In the genomic region with DNA sequence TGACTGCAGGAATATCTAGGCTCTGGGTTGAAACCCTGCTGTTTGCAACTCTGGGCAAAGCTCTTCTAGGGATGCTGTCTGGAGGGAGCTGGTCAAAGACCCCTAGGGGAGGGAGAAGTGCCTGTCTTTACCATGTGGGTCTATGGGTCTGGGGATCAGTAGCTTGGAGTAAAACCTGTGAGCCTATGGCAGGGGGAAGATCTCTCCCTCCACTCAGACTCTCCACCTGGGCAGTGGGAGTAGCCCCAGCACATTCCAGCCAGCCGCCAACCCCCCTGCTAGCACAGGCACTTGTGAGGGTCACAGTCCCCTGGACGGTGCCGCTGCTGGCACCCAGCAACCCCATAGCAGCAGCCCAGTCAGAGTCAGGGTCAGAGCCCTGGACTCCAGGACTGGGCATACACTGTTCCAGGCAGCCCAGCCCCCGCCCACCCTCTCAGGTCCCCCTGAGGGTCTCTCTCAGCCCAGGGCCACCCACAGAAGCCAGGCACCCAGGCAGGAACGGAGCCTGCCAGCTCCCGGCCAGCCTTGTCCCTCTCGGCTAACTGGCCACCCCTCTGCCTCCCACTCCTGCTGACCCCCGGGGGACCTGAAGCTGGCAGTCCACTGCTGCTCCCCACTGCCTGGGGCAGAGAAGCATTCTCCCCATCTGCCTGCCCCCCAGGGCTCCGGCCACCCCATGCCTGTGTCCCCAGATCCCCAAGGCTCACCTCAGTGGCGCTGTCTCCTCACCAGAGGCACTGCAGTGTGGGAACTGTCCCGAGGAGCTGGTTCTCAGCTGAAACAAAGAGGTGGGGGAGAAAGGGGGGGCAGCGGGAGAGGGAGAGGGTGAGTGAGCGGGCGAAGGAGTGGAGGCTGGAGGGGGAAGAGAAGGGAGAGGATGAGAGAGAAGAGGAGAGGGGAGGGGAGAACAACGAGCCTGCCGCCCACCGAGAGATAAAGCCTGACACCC, we compare ENCODE assay signal across 16 cellular contexts. TPM values are rescaled to one million over a fixed set of nuclear protein-coding genes. Genes with fewer than 3 reads are reported as not detected.
A peak's percentile ranks its signal among the peaks of the same experiment; 100 is the strongest.
DNase-seq lines count a peak whose midpoint lies in the region; ATAC-seq and TF ChIP-seq lines count a peak whose summit lies in the region.
"Had no signal": no experiment of that assay in that cellular context is flagged by ENCODE, and none has a peak within 500 bp of the region (broad histone marks: within the 10 kb centered on the region; RNA-seq: fewer than 3 reads in every experiment).

No MANE protein-coding gene starts in this region.

- H3K23ac ChIP-seq in trophoblast cell (ENCODE audit: low read length) = no peak overlapping the region

- peak overlapping the region; percentile 28 for H3K18ac ChIP-seq in trophoblast cell (ENCODE audit: low read length)

- H3K27me3 ChIP-seq in HUES48 (ENCODE audit: control insufficient read depth, insufficient read depth, low read length) (no peaks in the 10 kb centered on the region), trophoblast cell (ENCODE audit: insufficient read depth, low read length) (no peaks in the 10 kb centered on the region), tibial nerve (no peaks in the 10 kb centered on the region)

- no peak overlapping the region for H3K27ac ChIP-seq in HUES48 (ENCODE audit: low read depth, low read length)
- no peak overlapping the region for H3K27ac ChIP-seq in trophoblast cell (ENCODE audit: low read depth, low read length)
- H3K27ac ChIP-seq in tibial nerve = no peak overlapping the region
- no peak overlapping the region for H3K27ac ChIP-seq in coronary artery

- H3K4me1 Mint-ChIP-seq in WTC11 = peaks cover 18% of the 10 kb centered on the region
- H3K4me1 Mint-ChIP-seq in CD14-positive monocyte = peaks cover 24% of the 10 kb centered on the region
- H3K4me1 Mint-ChIP-seq in activated T-helper 1 cell treated with anti-CD3 and anti-CD28 coated beads, Interleukin-12 subunit alpha, Interleukin-12 subunit beta, Interleukin-2, Interleukin-4 antibody, amounts not matched to agents 30 ng/mL and 10 ng/mL and 1 ng/mL, durations not matched to agents 14 hours and 24 hours and 36 hours (ENCODE audit: low read depth) = no peaks in the 10 kb centered on the region

- peak overlapping the region; percentile 44 for H2BK5ac ChIP-seq in trophoblast cell (ENCODE audit: low read depth, low read length, poor library complexity)

- peak overlapping the region; percentile 81 for H2BK12ac ChIP-seq in trophoblast cell (ENCODE audit: low read length)

- H3K36me3 ChIP-seq in HUES48 (ENCODE audit: control insufficient read depth, insufficient read depth, low read length) = no peaks in the 10 kb centered on the region
- no peaks in the 10 kb centered on the region for H3K36me3 ChIP-seq in trophoblast cell (ENCODE audit: control insufficient read depth in 1 of 2, insufficient read depth in 2 of 2, low read length in 2 of 2)
- peaks cover 0 to 36% (median 0%) of the 10 kb centered on the region in 3 donors for H3K36me3 ChIP-seq in tibial nerve

- H3K4me1 ChIP-seq in HUES48 (ENCODE audit: control insufficient read depth, insufficient read depth, low read length) (peaks cover 20% of the 10 kb centered on the region), trophoblast cell (ENCODE audit: control insufficient read depth in 1 of 2, insufficient read depth in 2 of 2, low read length in 2 of 2) (peaks cover 24 to 25% of the 10 kb centered on the region in 2 experiments), tibial nerve (peaks cover 0 to 30% (median 2%) of the 10 kb centered on the region in 4 donors)

- peak overlapping the region; percentile 65 for H3K4me3 Mint-ChIP-seq in WTC11
- no peak overlapping the region for H3K4me3 Mint-ChIP-seq in CD14-positive monocyte
- H3K4me3 Mint-ChIP-seq in activated T-helper 1 cell treated with anti-CD3 and anti-CD28 coated beads, Interleukin-12 subunit alpha, Interleukin-12 subunit beta, Interleukin-2, Interleukin-4 antibody, amounts not matched to agents 30 ng/mL and 10 ng/mL and 1 ng/mL, durations not matched to agents 14 hours and 24 hours and 36 hours = no peak overlapping the region
- H3K4me3 Mint-ChIP-seq: activated CD4-positive, alpha-beta T cell treated with anti-CD3 and anti-CD28 coated beads for 36 hours; CD4-positive, alpha-beta T cell; naive B cell had no signal

- no peak overlapping the region for H4K12ac ChIP-seq in trophoblast cell (ENCODE audit: low read depth, low read length)

- no CpG with 5 or more reads among the region's 17 CpGs for WGBS in trophoblast cell (ENCODE audit: extremely low coverage, insufficient coverage, insufficient read length)
- WGBS in tibial nerve, 2 donors = 19 to 24% methylated on average over 16 to 17 of the region's 17 CpGs

- H3K4ac ChIP-seq in trophoblast cell (ENCODE audit: low read depth, low read length) = no peak overlapping the region

- CTCF ChIA-PET in WTC11 (lab: Charles Lee) = interaction anchor here (0.5 to 7.5 kb wide), 16 partner anchors 10 to 258 kb away, joined by 3 to 74 read pairs (median 4); a partner anchor contains a TSS

- peak overlapping the region; percentile 64 for H4K91ac ChIP-seq in trophoblast cell (ENCODE audit: low read depth, low read length)

- no peak for TF ChIP-seq CTCF in WTC11 (IDR thresholded peaks at IDR 0.05)
- no peak for TF ChIP-seq CTCF in tibial nerve (IDR thresholded peaks at IDR 0.05)
- no peak for TF ChIP-seq CTCF in coronary artery (IDR thresholded peaks at IDR 0.05)
- no peak for TF ChIP-seq CTCF in CD14-positive monocyte (IDR thresholded peaks at IDR 0.05)

- H3K27me3 Mint-ChIP-seq in WTC11 (ENCODE audit: low read depth) (no peaks in the 10 kb centered on the region), CD14-positive monocyte (ENCODE audit: low read depth in 3 of 3) (peaks cover 12 to 23% (median 14%) of the 10 kb centered on the region in 3 donors)
- H3K27me3 Mint-ChIP-seq in activated T-helper 1 cell treated with anti-CD3 and anti-CD28 coated beads, Interleukin-12 subunit alpha, Interleukin-12 subunit beta, Interleukin-2, Interleukin-4 antibody, amounts not matched to agents 30 ng/mL and 10 ng/mL and 1 ng/mL, durations not matched to agents 14 hours and 24 hours and 36 hours (ENCODE audit: insufficient read depth) = no peaks in the 10 kb centered on the region
- H3K27me3 Mint-ChIP-seq: activated CD4-positive, alpha-beta T cell treated with anti-CD3 and anti-CD28 coated beads for 36 hours; CD4-positive, alpha-beta T cell; naive B cell had no signal

- TF ChIP-seq EP300 in tibial nerve (IDR thresholded peaks at IDR 0.05) = no peak

- H3K9ac ChIP-seq in HUES48 (ENCODE audit: low read depth, low read length) = no peak overlapping the region
- no peak overlapping the region for H3K9ac ChIP-seq in trophoblast cell (ENCODE audit: low read length)

- peak; percentile 27 for DNase-seq in WTC11 (ENCODE audit: low spot score)
- peak; percentile 55 for DNase-seq in iPS-NIHi7 (ENCODE audit: extremely low spot score)
- DNase-seq in trophoblast cell = no peak
- no peak for DNase-seq in tibial nerve (ENCODE audit: low spot score in 2 of 2)
- no peak for DNase-seq in coronary artery (ENCODE audit: low spot score)
- DNase-seq in CD14-positive monocyte (ENCODE audit: low spot score) = no peak
- no peak for DNase-seq in activated T-helper 1 cell treated with anti-CD3 and anti-CD28 coated beads, Interleukin-12 subunit alpha, Interleukin-12 subunit beta, Interleukin-2, Interleukin-4 antibody, amounts not matched to agents 30 ng/mL and 10 ng/mL and 1 ng/mL, durations not matched to agents 14 hours and 24 hours and 36 hours (ENCODE audit: low spot score)
- DNase-seq: activated CD4-positive, alpha-beta T cell treated with anti-CD3 and anti-CD28 coated beads for 36 hours; activated T-cell treated with anti-CD3 and anti-CD28 coated beads, Interleukin-2, amount 50 U/mL, for 1 hour; CD4-positive, alpha-beta T cell; effector CD8-positive, alpha-beta T cell; kidney glomerular epithelial cell; naive B cell; NCI-H446; T-helper 2 cell had no signal

- no peak for TF ChIP-seq POLR2A in tibial nerve (IDR thresholded peaks at IDR 0.05)

- no peak overlapping the region for H3K4me2 ChIP-seq in trophoblast cell (ENCODE audit: low read length)

- no peaks in the 10 kb centered on the region for H3K79me2 ChIP-seq in trophoblast cell (ENCODE audit: control insufficient read depth, insufficient read depth, low read length, poor library complexity)

- no peak overlapping the region for H2AFZ ChIP-seq in trophoblast cell (ENCODE audit: insufficient read depth, low read length, poor library complexity)

- no peaks in the 10 kb centered on the region for H3K36me3 Mint-ChIP-seq in WTC11
- peaks cover 32 to 46% of the 10 kb centered on the region in 2 donors for H3K36me3 Mint-ChIP-seq in CD14-positive monocyte
- no peaks in the 10 kb centered on the region for H3K36me3 Mint-ChIP-seq in activated T-helper 1 cell treated with anti-CD3 and anti-CD28 coated beads, Interleukin-12 subunit alpha, Interleukin-12 subunit beta, Interleukin-2, Interleukin-4 antibody, amounts not matched to agents 30 ng/mL and 10 ng/mL and 1 ng/mL, durations not matched to agents 14 hours and 24 hours and 36 hours (ENCODE audit: low read depth)
- H3K36me3 Mint-ChIP-seq: naive B cell had no signal

- H3K4me3 ChIP-seq in HUES48 (ENCODE audit: low read depth, low read length) = peak overlapping the region; percentile 20; the same call in 1 of the 2 replicates
- H3K4me3 ChIP-seq in trophoblast cell (ENCODE audit: low read depth, low read length) = no peak overlapping the region
- H3K4me3 ChIP-seq in tibial nerve = no peak overlapping the region
- no peak overlapping the region for H3K4me3 ChIP-seq in coronary artery

- ATAC-seq in WTC11 = peak; percentile 18
- ATAC-seq: activated CD4-positive, alpha-beta T cell treated with anti-CD3 and anti-CD28 coated beads for 36 hours had no signal

- intact Hi-C loops in CD14-positive monocyte (cut with micrococcal nuclease) = no loop called here
- intact Hi-C loops in activated T-helper 1 cell treated with anti-CD3 and anti-CD28 coated beads, Interleukin-12 subunit alpha, Interleukin-12 subunit beta, Interleukin-2, Interleukin-4 antibody, amounts not matched to agents 30 ng/mL and 10 ng/mL and 1 ng/mL, durations not matched to agents 14 hours and 24 hours and 36 hours (cut with micrococcal nuclease) = no loop called here

- peak overlapping the region; percentile 21 for H2BK120ac ChIP-seq in trophoblast cell (ENCODE audit: insufficient read depth, low read length, poor library complexity)

- POLR2A ChIA-PET in WTC11 (lab: Charles Lee) = interaction anchor here (0.8 to 1.0 kb wide), 3 partner anchors 11 to 32 kb away, joined by 3 to 4 read pairs (median 3); a partner anchor contains a TSS

- no peaks in the 10 kb centered on the region for H3K9me3 ChIP-seq in HUES48 (ENCODE audit: control insufficient read depth, insufficient read depth, low read length)
- H3K9me3 ChIP-seq in trophoblast cell (ENCODE audit: insufficient read depth, low read depth, low read length) = peaks cover 4% of the 10 kb centered on the region
- no peaks in the 10 kb centered on the region for H3K9me3 ChIP-seq in tibial nerve

- H3K79me1 ChIP-seq in trophoblast cell (ENCODE audit: low read length) = peaks cover 14% of the 10 kb centered on the region

- H3K14ac ChIP-seq in trophoblast cell (ENCODE audit: low read length) = peak overlapping the region; percentile 70

- no peak overlapping the region for H4K8ac ChIP-seq in trophoblast cell (ENCODE audit: low read depth, low read length)

- H3K27ac Mint-ChIP-seq in WTC11 (no peak overlapping the region), CD14-positive monocyte (peak overlapping the region in 1 of 7 donors; percentile 24)
- no peak overlapping the region for H3K27ac Mint-ChIP-seq in activated T-helper 1 cell treated with anti-CD3 and anti-CD28 coated beads, Interleukin-12 subunit alpha, Interleukin-12 subunit beta, Interleukin-2, Interleukin-4 antibody, amounts not matched to agents 30 ng/mL and 10 ng/mL and 1 ng/mL, durations not matched to agents 14 hours and 24 hours and 36 hours
- H3K27ac Mint-ChIP-seq: activated CD4-positive, alpha-beta T cell treated with anti-CD3 and anti-CD28 coated beads for 36 hours; CD4-positive, alpha-beta T cell had no signal

- no peak overlapping the region for H2AK5ac ChIP-seq in trophoblast cell (ENCODE audit: low read length)

- H3K9me3 Mint-ChIP-seq in WTC11 (no peaks in the 10 kb centered on the region), CD14-positive monocyte (no peaks in the 10 kb centered on the region)
- no peaks in the 10 kb centered on the region for H3K9me3 Mint-ChIP-seq in activated T-helper 1 cell treated with anti-CD3 and anti-CD28 coated beads, Interleukin-12 subunit alpha, Interleukin-12 subunit beta, Interleukin-2, Interleukin-4 antibody, amounts not matched to agents 30 ng/mL and 10 ng/mL and 1 ng/mL, durations not matched to agents 14 hours and 24 hours and 36 hours
- H3K9me3 Mint-ChIP-seq: CD4-positive, alpha-beta T cell; naive B cell had no signal

RNA-seq across cellular contexts. Expression of a gene that starts 10.8 kb away (rescaled TPM):
- total RNA-seq in WTC11 (2021) (5.8 to 8.7 TPM (median 6.2 TPM) in 3 replicates), tibial nerve (10 to 100 TPM in 3 of 4 donors, 1 to 10 TPM in 1; 5.4 to 27.1 (median 19.9) TPM)
- polyA plus RNA-seq in trophoblast cell (2013) = 1.4 and 1.7 TPM in 2 replicates
- polyA plus RNA-seq in CD14-positive monocyte = 1 to 10 TPM; 8.3 to 8.4 TPM
- 17.0 and 18.3 TPM in 2 replicates for total RNA-seq in activated T-helper 1 cell treated with anti-CD3 and anti-CD28 coated beads, Interleukin-12 subunit alpha, Interleukin-12 subunit beta, Interleukin-2, Interleukin-4 antibody, amounts not matched to agents 30 ng/mL and 10 ng/mL and 1 ng/mL, durations not matched to agents 14 hours and 24 hours and 36 hours

RNA-seq across cellular contexts. Expression of a gene that starts 17.7 kb away (rescaled TPM):
- 1.5 to 3.7 TPM (median 2.8 TPM) in 3 replicates for total RNA-seq in WTC11 (2021)
- 1.1 and 1.2 TPM in 2 replicates for polyA plus RNA-seq in trophoblast cell (2013)
- 10 to 100 TPM; 12.0 to 26.1 (median 15.5) TPM for total RNA-seq in tibial nerve
- under 1 TPM; 0.15 to 0.25 TPM for polyA plus RNA-seq in CD14-positive monocyte
- total RNA-seq in activated T-helper 1 cell treated with anti-CD3 and anti-CD28 coated beads, Interleukin-12 subunit alpha, Interleukin-12 subunit beta, Interleukin-2, Interleukin-4 antibody, amounts not matched to agents 30 ng/mL and 10 ng/mL and 1 ng/mL, durations not matched to agents 14 hours and 24 hours and 36 hours = 12.1 and 12.2 TPM in 2 replicates

RNA-seq across cellular contexts. Expression of a gene that starts 20.0 kb away (rescaled TPM):
- total RNA-seq in WTC11 (2021) = 64.6 to 69.7 TPM (median 64.9 TPM) in 3 replicates
- polyA plus RNA-seq in trophoblast cell (2013) = 30.8 and 31.8 TPM in 2 replicates
- 10 to 100 TPM; 42.1 to 52.9 (median 48.6) TPM for total RNA-seq in tibial nerve
- polyA plus RNA-seq in CD14-positive monocyte = 10 to 100 TPM; 27.3 to 33.4 TPM
- total RNA-seq in activated T-helper 1 cell treated with anti-CD3 and anti-CD28 coated beads, Interleukin-12 subunit alpha, Interleukin-12 subunit beta, Interleukin-2, Interleukin-4 antibody, amounts not matched to agents 30 ng/mL and 10 ng/mL and 1 ng/mL, durations not matched to agents 14 hours and 24 hours and 36 hours = 105 and 107 TPM in 2 replicates

RNA-seq across cellular contexts. Expression of a gene that starts 52.9 kb away (rescaled TPM):
- total RNA-seq in WTC11 (2021) = 5.1 to 7.0 TPM (median 6.0 TPM) in 3 replicates
- 3.0 and 3.5 TPM in 2 replicates for polyA plus RNA-seq in trophoblast cell (2013)
- total RNA-seq in tibial nerve = 10 to 100 TPM; 25.8 to 35.1 (median 27.8) TPM
- 100 to 1,000 TPM in 1 of 2 donors, 10 to 100 TPM in 1; 92.8 to 120 TPM for polyA plus RNA-seq in CD14-positive monocyte
- total RNA-seq in activated T-helper 1 cell treated with anti-CD3 and anti-CD28 coated beads, Interleukin-12 subunit alpha, Interleukin-12 subunit beta, Interleukin-2, Interleukin-4 antibody, amounts not matched to agents 30 ng/mL and 10 ng/mL and 1 ng/mL, durations not matched to agents 14 hours and 24 hours and 36 hours = 57.1 and 59.5 TPM in 2 replicates

RNA-seq across cellular contexts. Expression of a gene that starts 59.5 kb away (rescaled TPM):
- total RNA-seq in WTC11 (2021) (60.8 to 71.1 TPM (median 66.3 TPM) in 3 replicates), tibial nerve (10 to 100 TPM; 59.2 to 72.9 (median 60.4) TPM)
- 39.5 and 39.9 TPM in 2 replicates for polyA plus RNA-seq in trophoblast cell (2013)
- 100 to 1,000 TPM; 176 to 199 TPM for polyA plus RNA-seq in CD14-positive monocyte
- total RNA-seq in activated T-helper 1 cell treated with anti-CD3 and anti-CD28 coated beads, Interleukin-12 subunit alpha, Interleukin-12 subunit beta, Interleukin-2, Interleukin-4 antibody, amounts not matched to agents 30 ng/mL and 10 ng/mL and 1 ng/mL, durations not matched to agents 14 hours and 24 hours and 36 hours = 94.3 and 98.6 TPM in 2 replicates

Comparison
In these comparisons a context has a peak if more than half of its experiments do, and no peak if none do; other contexts are left out.
1. DNase-seq: peak in WTC11 (single experiment) and iPS-NIHi7 (single experiment); none in trophoblast cell (0 of 2), tibial nerve (0 of 2), coronary artery (single experiment), CD14-positive monocyte (single experiment) and activated T-helper 1 cell treated with anti-CD3 and anti-CD28 coated beads, Interleukin-12 subunit alpha, Interleukin-12 subunit beta, Interleukin-2, Interleukin-4 antibody, amounts not matched to agents 30 ng/mL and 10 ng/mL and 1 ng/mL, durations not matched to agents 14 hours and 24 hours and 36 hours (single experiment).